In the genomic region with DNA sequence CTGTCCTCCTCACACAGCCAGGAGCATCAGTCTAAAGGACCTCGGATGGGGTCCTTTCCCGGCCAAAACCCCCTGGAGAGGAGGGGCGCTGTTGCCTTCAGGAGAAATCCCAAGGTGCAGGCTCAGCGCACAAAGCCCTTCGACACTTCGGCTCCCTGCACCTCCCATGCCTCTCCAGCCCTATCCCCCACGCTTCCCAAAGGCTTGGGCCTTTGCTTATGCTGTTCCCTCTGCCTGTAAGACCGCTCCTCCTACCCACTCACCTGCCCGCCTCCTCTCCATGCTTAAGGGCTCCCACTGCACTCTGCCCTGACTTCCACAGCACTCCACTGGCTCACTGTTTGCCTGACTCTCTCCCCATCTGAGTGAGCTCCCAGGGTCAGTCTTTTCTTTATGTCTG, we compare ENCODE assay signal across 25 cellular contexts. TPM values are rescaled to one million over a fixed set of nuclear protein-coding genes. Genes with fewer than 3 reads are reported as not detected.
"Had no signal": no experiment of that assay in that cellular context is flagged by ENCODE, and none has a peak within 500 bp of the region (broad histone marks: within the 10 kb centered on the region; RNA-seq: fewer than 3 reads in every experiment).

No MANE protein-coding gene starts in this region.

- H3K36me3 ChIP-seq: brain microvascular endothelial cell, ovary, thyroid gland had no signal

- H3K36me3 Mint-ChIP-seq: immature natural killer cell had no signal

- H3K79me2 ChIP-seq: hepatocyte had no signal

- H3K27me3 Mint-ChIP-seq: activated naive CD4-positive, alpha-beta T cell treated with anti-CD3 and anti-CD28 coated beads, Interleukin-2, amount 50 U/mL, for 24 hours; dendritic cell treated with granulocyte-macrophage colony-stimulating factor and Interleukin-4, amounts not matched to agents 40 ng/mL and 50 ng/mL, for 4 days; naive thymus-derived CD4-positive, alpha-beta T cell; stimulated activated naive CD8-positive, alpha-beta T cell treated with anti-CD3 and anti-CD28 coated beads, Interleukin-15, Interleukin-2, amounts not matched to agents 100 ng/mL and 50 ng/mL, for 24 hours had no signal

- H3K9me3 ChIP-seq: ovary, psoas muscle, right atrium auricular region, thyroid gland had no signal

- H3K4me3 ChIP-seq: hepatocyte, lung, ovary, psoas muscle, right atrium auricular region, thyroid gland had no signal

- H3K27ac ChIP-seq: brain microvascular endothelial cell, hepatocyte, ovary, psoas muscle, right atrium auricular region, thyroid gland had no signal

- H3K4me1 Mint-ChIP-seq: activated naive CD4-positive, alpha-beta T cell treated with anti-CD3 and anti-CD28 coated beads, Interleukin-2, amount 50 U/mL, for 24 hours; immature natural killer cell had no signal

- H3K4me1 ChIP-seq: psoas muscle had no signal

- DNase-seq: activated CD4-positive, alpha-beta T cell treated with anti-CD3 and anti-CD28 coated beads, Interleukin-2, amount 10 ng/mL, durations not matched to agents 7 days and 5 days; activated gamma-delta T cell treated with Interleukin-2 at 50 U/mL for 16 hours; activated T-cell treated with anti-CD3 and anti-CD28 coated beads, Interleukin-2, amount 50 U/mL, for 1 hour; anterior cingulate cortex; brain microvascular endothelial cell; effector CD4-positive, alpha-beta T cell; glutamatergic neuron; immature natural killer cell; naive thymus-derived CD4-positive, alpha-beta T cell; psoas muscle; stimulated activated CD4-positive, alpha-beta T cell treated with anti-CD3 and anti-CD28 coated beads, Interleukin-4, amount 100 ng/mL, for 24 hours; substantia nigra; thyroid gland had no signal

- H3K4me3 Mint-ChIP-seq: activated CD4-positive, alpha-beta T cell treated with anti-CD3 and anti-CD28 coated beads, Interleukin-2, amount 10 ng/mL, durations not matched to agents 7 days and 5 days; activated naive CD4-positive, alpha-beta T cell treated with anti-CD3 and anti-CD28 coated beads, Interleukin-2, amount 50 U/mL, for 24 hours; dendritic cell treated with granulocyte-macrophage colony-stimulating factor and Interleukin-4, amounts not matched to agents 40 ng/mL and 50 ng/mL, for 4 days; immature natural killer cell; naive thymus-derived CD4-positive, alpha-beta T cell; stimulated activated naive CD8-positive, alpha-beta T cell treated with anti-CD3 and anti-CD28 coated beads, Interleukin-15, Interleukin-2, amounts not matched to agents 100 ng/mL and 50 ng/mL, for 24 hours had no signal

- H3K4me2 ChIP-seq: hepatocyte had no signal

- FAIRE-seq: frontal cortex, urothelium cell line had no signal

- H3K9me3 Mint-ChIP-seq: activated CD4-positive, alpha-beta T cell treated with anti-CD3 and anti-CD28 coated beads, Interleukin-2, amount 10 ng/mL, durations not matched to agents 7 days and 5 days; activated naive CD4-positive, alpha-beta T cell treated with anti-CD3 and anti-CD28 coated beads, Interleukin-2, amount 50 U/mL, for 24 hours; dendritic cell treated with granulocyte-macrophage colony-stimulating factor and Interleukin-4, amounts not matched to agents 40 ng/mL and 50 ng/mL, for 4 days; immature natural killer cell; naive thymus-derived CD4-positive, alpha-beta T cell; stimulated activated naive CD8-positive, alpha-beta T cell treated with anti-CD3 and anti-CD28 coated beads, Interleukin-15, Interleukin-2, amounts not matched to agents 100 ng/mL and 50 ng/mL, for 24 hours had no signal

- H3K27ac Mint-ChIP-seq: activated CD4-positive, alpha-beta T cell treated with anti-CD3 and anti-CD28 coated beads, Interleukin-2, amount 10 ng/mL, durations not matched to agents 7 days and 5 days; activated naive CD4-positive, alpha-beta T cell treated with anti-CD3 and anti-CD28 coated beads, Interleukin-2, amount 50 U/mL, for 24 hours; dendritic cell treated with granulocyte-macrophage colony-stimulating factor and Interleukin-4, amounts not matched to agents 40 ng/mL and 50 ng/mL, for 4 days; immature natural killer cell; naive thymus-derived CD4-positive, alpha-beta T cell; stimulated activated naive CD8-positive, alpha-beta T cell treated with anti-CD3 and anti-CD28 coated beads, Interleukin-15, Interleukin-2, amounts not matched to agents 100 ng/mL and 50 ng/mL, for 24 hours had no signal

- H3K27me3 ChIP-seq: brain microvascular endothelial cell, hepatocyte, ovary, right atrium auricular region, thyroid gland had no signal

- ATAC-seq: activated CD4-positive, CD25-positive, alpha-beta regulatory T cell treated with anti-CD3 and anti-CD28 coated beads, Interleukin-2, amount 50 U/mL, for 24 hours; esophagus mucosa; left lobe of liver; naive thymus-derived CD4-positive, alpha-beta T cell; psoas muscle had no signal

- H2AFZ ChIP-seq: hepatocyte had no signal

RNA-seq across cellular contexts. Expression of a gene that starts 14.2 kb away (rescaled TPM):
- polyA plus RNA-seq: immature natural killer cell; naive thymus-derived CD4-positive, alpha-beta T cell had no signal

RNA-seq across cellular contexts. Expression of a gene that starts 33.0 kb away (rescaled TPM):
- polyA plus RNA-seq: hepatocyte had no signal
